ENCODE assay signal across 8 cellular contexts in genomic region chr1:61253059-61253735, GRCh38.
A peak's percentile ranks its signal among the peaks of the same experiment; 100 is the strongest.
DNase-seq lines count a peak whose midpoint lies in the region; ATAC-seq and TF ChIP-seq lines count a peak whose summit lies in the region.

No MANE protein-coding gene starts in this region.

- no peaks in the 10 kb centered on the region for H3K9me3 Mint-ChIP-seq in nephron

- H3K36me3 Mint-ChIP-seq in nephron (ENCODE audit: low read depth): no peaks in the 10 kb centered on the region

- H3K27me3 Mint-ChIP-seq in nephron (ENCODE audit: low read depth): no peaks in the 10 kb centered on the region

- H3K27me3 ChIP-seq in colonic mucosa: no peaks in the 10 kb centered on the region

- TF ChIP-seq CTCF in colonic mucosa (IDR thresholded peaks at IDR 0.05) (no peak), nephron (IDR thresholded peaks at IDR 0.05; ENCODE audit: unreplicated experiment in 3 of 3) (no peak)

- H3K4me3 ChIP-seq in colonic mucosa: no peak overlapping the region

- no peak overlapping the region for H3K27ac ChIP-seq in colonic mucosa

- H3K36me3 ChIP-seq in colonic mucosa: no peaks in the 10 kb centered on the region

- intact Hi-C loops in colonic mucosa (cut with DNase I): no loop called here

- peak overlapping the region; percentile 70 to 95 (median 93) for H3K27ac Mint-ChIP-seq in nephron

- ATAC-seq in GM19035 (IDR thresholded peaks at IDR 0.05; ENCODE audit: unreplicated experiment): no peak
- ATAC-seq in GM18873 (IDR thresholded peaks at IDR 0.05; ENCODE audit: low FRiP score, unreplicated experiment): no peak
- ATAC-seq in HG03025 (IDR thresholded peaks at IDR 0.05; ENCODE audit: low FRiP score, unreplicated experiment): no peak

- no peaks in the 10 kb centered on the region for H3K9me3 ChIP-seq in colonic mucosa

- peak; percentile 19 for DNase-seq in GM03348 (ENCODE audit: low spot score)
- DNase-seq in NCI-H446 treated with DMSO at 0.1 percent for 48 hours (lab: John Stamatoyannopoulos, UW): peak; percentile 45
- peak; percentile 89 for DNase-seq in colonic mucosa
- DNase-seq in stimulated activated CD4-positive, alpha-beta T cell treated with anti-CD3 and anti-CD28 coated beads, Interleukin-2, amount 100 ng/mL, for 24 hours: no peak

- peaks cover 62% of the 10 kb centered on the region for H3K4me1 Mint-ChIP-seq in nephron

- H3K9ac ChIP-seq in colonic mucosa (ENCODE audit: low read depth in 2 of 2, low read length in 2 of 2): no peak overlapping the region

- H3K4me3 Mint-ChIP-seq in nephron: no peak overlapping the region

- peaks cover 7% of the 10 kb centered on the region for H3K4me1 ChIP-seq in colonic mucosa

Comparison
In these comparisons a context has a peak if more than half of its experiments do, and no peak if none do; other contexts are left out.
1. DNase-seq: peak in GM03348 (single experiment), NCI-H446 treated with DMSO at 0.1 percent for 48 hours (single experiment) and colonic mucosa (single experiment); none in stimulated activated CD4-positive, alpha-beta T cell treated with anti-CD3 and anti-CD28 coated beads, Interleukin-2, amount 100 ng/mL, for 24 hours (0 of 2).